ENCODE assay signal across 20 cellular contexts in genomic region chr16:50103764-50104163, GRCh38. TPM values are rescaled to one million over a fixed set of nuclear protein-coding genes. Genes with fewer than 3 reads are reported as not detected.
DNase-seq lines count a peak whose midpoint lies in the region; ATAC-seq and TF ChIP-seq lines count a peak whose summit lies in the region.
"Had no signal": no experiment of that assay in that cellular context is flagged by ENCODE, and none has a peak within 500 bp of the region (broad histone marks: within the 10 kb centered on the region; RNA-seq: fewer than 3 reads in every experiment).

No MANE protein-coding gene starts in this region.

- no peak overlapping the region for H3K9ac ChIP-seq in GM23248

- H3K4me1 ChIP-seq in GM23248 (ENCODE audit: insufficient read depth) = peaks cover 15% of the 10 kb centered on the region
- peaks cover 11% of the 10 kb centered on the region for H3K4me1 ChIP-seq in osteoblast (ENCODE audit: insufficient read depth, low read length)
- H3K4me1 ChIP-seq: BE2C had no signal

- no peaks in the 10 kb centered on the region for H3K27me3 ChIP-seq in GM23248 (replicated peaks; ENCODE audit: insufficient read depth)
- H3K27me3 ChIP-seq in osteoblast (ENCODE audit: insufficient read depth, low read length) = no peaks in the 10 kb centered on the region
- H3K27me3 ChIP-seq: BE2C, cardiac muscle cell had no signal

- H3F3A ChIP-seq in GM23248 (ENCODE audit: insufficient read depth) = peaks cover 11% of the 10 kb centered on the region

- H3K9me2 ChIP-seq in GM23248 (ENCODE audit: insufficient read depth) = no peaks in the 10 kb centered on the region

- POLR2A ChIA-PET in GM10248 (lab: Yijun Ruan, JAX) = no interaction called here

- H4K20me1 ChIP-seq in GM23248 (ENCODE audit: insufficient read depth) = no peaks in the 10 kb centered on the region
- no peaks in the 10 kb centered on the region for H4K20me1 ChIP-seq in osteoblast (ENCODE audit: insufficient read depth, low read length)

- H3K27ac ChIP-seq in GM23248 (no peak overlapping the region), osteoblast (ENCODE audit: low read depth, low read length) (peak overlapping the region; percentile 14)
- H3K27ac ChIP-seq: cardiac muscle cell had no signal

- CTCF ChIA-PET in GM10248 (lab: Yijun Ruan, JAX) = interaction anchor here (1.3 to 2.3 kb wide), 3 partner anchors 15 to 107 kb away, joined by 3 to 11 read pairs (median 7); partner anchors contain the start of gene CNEP1R1

- in situ Hi-C loops in GM23248 (cut with MboI) = no loop called here

- H3K79me2 ChIP-seq in GM23248 (ENCODE audit: insufficient read depth) (no peaks in the 10 kb centered on the region), osteoblast (ENCODE audit: insufficient read depth, low read length) (no peaks in the 10 kb centered on the region)

- 85 to 86% methylated on average over 5 of the region's 5 CpGs for WGBS in GM23248 (ENCODE audit: low coverage in 1 of 2, low lambda C conversion rate in 2 of 2, missing lambda C conversion rate in 2 of 2), 2 experiments

- H3K36me3 ChIP-seq in GM23248 (ENCODE audit: low read depth) (peaks cover 58% of the 10 kb centered on the region), osteoblast (ENCODE audit: insufficient read depth, low read length) (peaks cover 34% of the 10 kb centered on the region)

- H3K9me3 ChIP-seq in GM23248 (ENCODE audit: low read depth) (no peaks in the 10 kb centered on the region), osteoblast (ENCODE audit: low read depth, low read length) (no peaks in the 10 kb centered on the region)
- H3K9me3 ChIP-seq: BE2C had no signal

- TF ChIP-seq CTCF in fibroblast of mammary gland (conservative IDR thresholded peaks at IDR 0.05; ENCODE audit: control insufficient read depth, insufficient read depth, low read depth, low read length) (no peak), osteoblast (IDR thresholded peaks at IDR 0.05; ENCODE audit: extremely low read depth, low read depth, low read length) (no peak), GM10248 (IDR thresholded peaks at IDR 0.05; ENCODE audit: control extremely low read depth, extremely low read depth, low read depth, missing control alignments) (no peak)

- H3K4me2 ChIP-seq in GM23248 (ENCODE audit: unreplicated experiment) (no peak overlapping the region), osteoblast (ENCODE audit: insufficient read depth, low read length) (no peak overlapping the region)

- no peak overlapping the region for H3K4me3 ChIP-seq in GM23248
- H3K4me3 ChIP-seq in fibroblast of mammary gland (ENCODE audit: control insufficient read depth, low read depth, low read length) = no peak overlapping the region
- no peak overlapping the region for H3K4me3 ChIP-seq in osteoblast (ENCODE audit: insufficient read depth, low read length)
- H3K4me3 ChIP-seq: cardiac muscle cell had no signal

- no peak overlapping the region for H2AFZ ChIP-seq in GM23248
- no peak overlapping the region for H2AFZ ChIP-seq in osteoblast (ENCODE audit: low read length)

- DNase-seq in GM23248 (peak; percentile 53), RPMI7951 (ENCODE audit: low read depth) (peak; percentile 20), fibroblast of mammary gland (ENCODE audit: low read depth) (peak; percentile 78), osteoblast (ENCODE audit: insufficient read length, low spot score, missing footprints) (no peak), COLO668 (lab: John Stamatoyannopoulos, UW; ENCODE audit: unreplicated experiment) (no peak), GM10248 (ENCODE audit: extremely low spot score) (no peak)
- no peak for DNase-seq in stimulated activated naive CD8-positive, alpha-beta T cell treated with anti-CD3 and anti-CD28 coated beads, Interleukin-15, Interleukin-2, amounts not matched to agents 100 U/mL and 50 U/mL, for 24 hours
- DNase-seq: activated CD4-positive, alpha-beta T cell treated with anti-CD3 and anti-CD28 coated beads for 1 hour; activated naive CD8-positive, alpha-beta T cell treated with anti-CD3 and anti-CD28 coated beads, Interleukin-2, amount 50 U/mL, for 24 hours; BE2C; DMS 273 treated with DMSO at 0.1 percent for 48 hours; effector CD8-positive, alpha-beta T cell; GOT3; left colon; NCI-H1048; NCI-H2107; NCI-H526 had no signal

- ATAC-seq in stimulated activated naive CD8-positive, alpha-beta T cell treated with anti-CD3 and anti-CD28 coated beads, Interleukin-15, Interleukin-2, amounts not matched to agents 100 U/mL and 50 U/mL, for 24 hours = no peak
- ATAC-seq in HG03045 (IDR thresholded peaks at IDR 0.05; ENCODE audit: unreplicated experiment) = no peak
- ATAC-seq: activated naive CD8-positive, alpha-beta T cell treated with anti-CD3 and anti-CD28 coated beads, Interleukin-2, amount 50 U/mL, for 24 hours; left colon; stimulated activated effector memory CD8-positive, alpha-beta T cell treated with anti-CD3 and anti-CD28 coated beads, Interleukin-12 subunit alpha, Interleukin-12 subunit beta, amount 100 ng/mL, for 72 hours had no signal

RNA-seq across cellular contexts. Expression of gene HEATR3, which starts 38.0 kb away (rescaled TPM):
- total RNA-seq in GM23248 (2014; rRNA removed; shearing (Covaris generic)) = 17.8 and 25.1 TPM in 2 replicates
- polyA plus RNA-seq in GM23248 (2016; fragmentation: Nextera tagmentation; extraction: Ambion mirVana) = 5.6 and 5.7 TPM in 2 replicates
- total RNA-seq in RPMI7951 (2014; rRNA removed; shearing (Covaris generic)) = 13.3 and 14.9 TPM in 2 replicates
- 19.5 and 20.6 TPM in 2 replicates for total RNA-seq in osteoblast

RNA-seq across cellular contexts. Expression of gene TENT4B, which starts 49.3 kb away (rescaled TPM):
- total RNA-seq in GM23248 (2014; rRNA removed; shearing (Covaris generic)) = 12.6 and 16.7 TPM in 2 replicates
- 7.4 and 7.8 TPM in 2 replicates for polyA plus RNA-seq in GM23248 (2016; fragmentation: Nextera tagmentation; extraction: Ambion mirVana)
- 9.5 and 9.8 TPM in 2 replicates for total RNA-seq in RPMI7951 (2014; rRNA removed; shearing (Covaris generic))
- total RNA-seq in osteoblast = 8.5 and 10.1 TPM in 2 replicates

Comparison
In these comparisons a context has a peak if more than half of its experiments do, and no peak if none do; other contexts are left out.
1. DNase-seq: peak in GM23248 (single experiment), RPMI7951 (single experiment) and fibroblast of mammary gland (single experiment); none in osteoblast (single experiment), stimulated activated naive CD8-positive, alpha-beta T cell treated with anti-CD3 and anti-CD28 coated beads, Interleukin-15, Interleukin-2, amounts not matched to agents 100 U/mL and 50 U/mL, for 24 hours (single experiment), COLO668 (single experiment) and GM10248 (single experiment).